2 cellular contexts compared by ENCODE assay signal in the genomic region with DNA sequence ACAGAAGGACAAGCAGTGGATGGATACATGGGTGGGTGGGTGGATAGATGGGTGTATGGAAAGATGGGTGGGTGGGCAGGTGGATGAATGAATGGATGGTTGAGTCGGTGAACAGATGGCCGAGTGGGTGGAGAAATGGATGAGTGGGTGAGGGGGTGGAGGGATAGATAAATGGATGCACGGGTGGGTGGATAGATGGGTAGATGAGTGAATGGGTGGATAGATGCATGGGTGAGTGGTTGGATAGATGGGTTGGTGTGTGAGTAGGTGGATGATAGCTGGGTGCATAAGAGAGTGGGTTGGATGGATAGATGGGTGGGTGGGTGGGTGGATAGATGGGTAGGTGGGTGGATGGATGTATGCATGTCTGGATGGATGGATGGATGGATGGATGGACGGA.
DNase-seq lines count a peak whose midpoint lies in the region; ATAC-seq, FAIRE-seq and TF ChIP-seq lines count a peak whose summit lies in the region.
"Not testable (repeated sequence)": the region's sequence is repeated elsewhere in the genome, so short reads cannot be mapped to it uniquely, and the experiment has no call there.

No MANE protein-coding gene starts in this region.

- intact Hi-C loops in K562 (cut with micrococcal nuclease), result loop anchor here (10.0 kb wide), 1 partner anchor 107 kb away; no protein-coding TSS in a partner anchor

- TF ChIP-seq CTCF in HEK293 (tag by site-specific recombination; IDR thresholded peaks at IDR 0.05); K562 (IDR thresholded peaks at IDR 0.05 in 2 of 3, conservative IDR thresholded peaks at IDR 0.05 in 1 of 3; ENCODE audit: insufficient read depth in 2 of 3, low read depth in 1 of 3, low read length in 3 of 3): not testable (repeated sequence)

- not testable (repeated sequence) for TF ChIP-seq POLR2A in K562 (conservative IDR thresholded peaks at IDR 0.05)

- not testable (repeated sequence) for H3K9ac ChIP-seq in K562 (ENCODE audit: insufficient read depth in 1 of 2, low read depth in 2 of 2, low read length in 2 of 2)

- in situ Hi-C loops in K562 (cut with MboI), result loop anchor here (10.0 kb wide), 1 partner anchor 87 kb away; no protein-coding TSS in a partner anchor

- not testable (repeated sequence) for H2AFZ ChIP-seq in K562 (ENCODE audit: low read depth, low read length)

- BruUV-seq in K562 (replicated peaks; lab: Mats Ljungman, UMichigan), result not testable (repeated sequence)

- not testable (repeated sequence) for TF ChIP-seq EP300 in K562 (IDR thresholded peaks at IDR 0.05; ENCODE audit: low read length)

- CTCF ChIA-PET in HEK293 (lab: Yijun Ruan, JAX); K562 (lab: Yijun Ruan, JAX; ENCODE audit: low intra/inter-chr PET ratio): not testable (repeated sequence)

- not testable (repeated sequence) for H3K4me3 ChIP-seq in HEK293 (ENCODE audit: low read depth, low read length); K562

- ATAC-seq in K562, result not testable (repeated sequence)

- 0% methylated on average over 4 of the region's 4 CpGs for WGBS in K562 (ENCODE audit: insufficient coverage, low coverage, missing lambda C conversion rate)

- H3K79me2 ChIP-seq in K562 (ENCODE audit: control insufficient read depth, insufficient read depth, low read length), result not testable (repeated sequence)

- H3K9me1 ChIP-seq in K562 (ENCODE audit: control insufficient read depth, insufficient read depth, low read length), result not testable (repeated sequence)

- H3K4me2 ChIP-seq in K562 (ENCODE audit: insufficient read depth, low read length), result not testable (repeated sequence)

- not testable (repeated sequence) for H3K4me1 ChIP-seq in HEK293 (ENCODE audit: control insufficient read depth, insufficient read depth, low read length); K562 (replicated peaks in 1 of 2; ENCODE audit: control insufficient read depth in 2 of 2, insufficient read depth in 2 of 2, low read length in 2 of 2)

- not testable (repeated sequence) for H4K20me1 ChIP-seq in K562 (replicated peaks; ENCODE audit: control insufficient read depth, insufficient read depth, low read length)

- FAIRE-seq in K562 (lab: Jason Lieb, UNC), result not testable (repeated sequence)

- DNase-seq in K562 (ENCODE audit: extremely low read depth in 1 of 4, low spot score in 3 of 4), result not testable (repeated sequence)

- not testable (repeated sequence) for H3K27me3 ChIP-seq in K562 (ENCODE audit: control insufficient read depth in 2 of 2, insufficient read depth in 2 of 2, low read length in 2 of 2)

- H3K9me3 ChIP-seq in HEK293 (ENCODE audit: control insufficient read depth, insufficient read depth, low read depth, low read length); K562 (replicated peaks; ENCODE audit: control insufficient read depth, insufficient read depth, low read depth, low read length): not testable (repeated sequence)

- TF ChIP-seq RAD21 in K562 (CRISPR knock-in tag; conservative IDR thresholded peaks at IDR 0.05 in 1 of 2, IDR thresholded peaks at IDR 0.05 in 1 of 2), result not testable (repeated sequence)

- not testable (repeated sequence) for H3K27ac ChIP-seq in HEK293 (ENCODE audit: extremely low read depth, low read depth, low read length); K562 (ENCODE audit: extremely low read depth, low read depth, low read length)

- H3K36me3 ChIP-seq in HEK293 (ENCODE audit: control insufficient read depth in 2 of 2, insufficient read depth in 1 of 2, low read length in 2 of 2); K562 (ENCODE audit: control insufficient read depth, insufficient read depth, low read length): not testable (repeated sequence)

- POLR2A ChIA-PET in HEK293 (lab: Yijun Ruan, JAX); K562 (lab: Yijun Ruan, JAX): not testable (repeated sequence)

TF ChIP-seq in HEK293, 187 proteins besides CTCF, POLR2A, EP300 and RAD21:
- TF ChIP-seq ZFHX2 (tag by site-specific recombination; conservative IDR thresholded peaks at IDR 0.05) (peak; percentile 83), EGR2 (tag by site-specific recombination; IDR thresholded peaks at IDR 0.05; ENCODE audit: low read depth) (peak; percentile 93)

TF ChIP-seq in K562, 482 proteins besides CTCF, POLR2A, EP300 and RAD21:
- TF ChIP-seq EGR1 (conservative IDR thresholded peaks at IDR 0.05), result 0 out of 2 replicates have a peak, but pooled peaks have one; percentile 8
